Comparison of ENCODE assay signal across 21 cellular contexts in genomic region chr3:60760145-60760544, GRCh38.
"Had no signal": no experiment of that assay in that cellular context is flagged by ENCODE, and none has a peak within 500 bp of the region (broad histone marks: within the 10 kb centered on the region; RNA-seq: fewer than 3 reads in every experiment).

No MANE protein-coding gene starts in this region.

- H3K9me3 Mint-ChIP-seq: activated B cell treated with CpG ODN at 0.5 μM for 24 hours had no signal

- H3K9me3 ChIP-seq: adrenal gland, tibial nerve, vagina had no signal

- H3K27ac ChIP-seq: adrenal gland, dorsolateral prefrontal cortex, tibial nerve, vagina had no signal

- ATAC-seq: activated CD8-positive, alpha-beta T cell treated with anti-CD3 and anti-CD28 coated beads, Interleukin-2, amount 10 ng/mL, durations not matched to agents 7 days and 5 days; left ventricle myocardium superior; naive thymus-derived CD8-positive, alpha-beta T cell; stimulated activated effector memory CD8-positive, alpha-beta T cell treated with anti-CD3 and anti-CD28 coated beads, Interleukin-12 subunit alpha, Interleukin-12 subunit beta, amount 100 ng/mL, for 72 hours had no signal

- H3K4me1 ChIP-seq: adrenal gland, tibial nerve, vagina had no signal

- H3K27me3 ChIP-seq: adrenal gland, dorsolateral prefrontal cortex, tibial nerve, vagina had no signal

- H3K27me3 Mint-ChIP-seq: activated B cell treated with CpG ODN at 0.5 μM for 24 hours; activated CD4-positive, alpha-beta T cell treated with anti-CD3 and anti-CD28 coated beads, Interleukin-2, amount 10 ng/mL, durations not matched to agents 24 days and 14 days; activated naive CD4-positive, alpha-beta T cell treated with anti-CD3 and anti-CD28 coated beads, Interleukin-2, amount 50 U/mL, for 24 hours; memory B cell; naive thymus-derived CD8-positive, alpha-beta T cell had no signal

- H3K4me3 Mint-ChIP-seq: activated B cell treated with CpG ODN at 0.5 μM for 24 hours; activated CD4-positive, alpha-beta T cell treated with anti-CD3 and anti-CD28 coated beads, Interleukin-2, amount 10 ng/mL, durations not matched to agents 24 days and 14 days; activated CD8-positive, alpha-beta T cell treated with anti-CD3 and anti-CD28 coated beads, Interleukin-2, amount 10 ng/mL, durations not matched to agents 7 days and 5 days; activated naive CD4-positive, alpha-beta T cell treated with anti-CD3 and anti-CD28 coated beads, Interleukin-2, amount 50 U/mL, for 24 hours; endodermal cell; memory B cell; naive thymus-derived CD8-positive, alpha-beta T cell; stimulated activated effector memory CD8-positive, alpha-beta T cell treated with anti-CD3 and anti-CD28 coated beads, Interleukin-12 subunit alpha, Interleukin-12 subunit beta, amount 100 ng/mL, for 72 hours had no signal

- DNase-seq: activated B cell treated with CpG ODN at 0.5 μM for 24 hours; activated CD4-positive, alpha-beta T cell treated with anti-CD3 and anti-CD28 coated beads, Interleukin-2, amount 10 ng/mL, durations not matched to agents 24 days and 14 days; activated CD8-positive, alpha-beta memory T cell treated with anti-CD3 and anti-CD28 coated beads, Interleukin-2, amount 50 U/mL, for 4 hours; activated CD8-positive, alpha-beta T cell treated with anti-CD3 and anti-CD28 coated beads, Interleukin-2, amount 10 ng/mL, durations not matched to agents 7 days and 5 days; activated effector memory CD4-positive, alpha-beta T cell treated with anti-CD3 and anti-CD28 coated beads, Interleukin-2, amount 50 U/mL, for 16 hours; activated T-cell treated with anti-CD3 and anti-CD28 coated beads, Interleukin-2, amount 50 U/mL, for 48 hours; adrenal gland; dorsolateral prefrontal cortex; endodermal cell; head of caudate nucleus; kidney glomerular epithelial cell; left ventricle myocardium superior; naive thymus-derived CD8-positive, alpha-beta T cell; posterior cingulate gyrus; retina; substantia nigra had no signal

- H3K36me3 Mint-ChIP-seq: activated naive CD4-positive, alpha-beta T cell treated with anti-CD3 and anti-CD28 coated beads, Interleukin-2, amount 50 U/mL, for 24 hours; memory B cell; stimulated activated effector memory CD8-positive, alpha-beta T cell treated with anti-CD3 and anti-CD28 coated beads, Interleukin-12 subunit alpha, Interleukin-12 subunit beta, amount 100 ng/mL, for 72 hours had no signal

- H3K27ac Mint-ChIP-seq: activated B cell treated with CpG ODN at 0.5 μM for 24 hours; activated CD4-positive, alpha-beta T cell treated with anti-CD3 and anti-CD28 coated beads, Interleukin-2, amount 10 ng/mL, durations not matched to agents 24 days and 14 days; activated CD8-positive, alpha-beta T cell treated with anti-CD3 and anti-CD28 coated beads, Interleukin-2, amount 10 ng/mL, durations not matched to agents 7 days and 5 days; activated naive CD4-positive, alpha-beta T cell treated with anti-CD3 and anti-CD28 coated beads, Interleukin-2, amount 50 U/mL, for 24 hours; endodermal cell; memory B cell; stimulated activated effector memory CD8-positive, alpha-beta T cell treated with anti-CD3 and anti-CD28 coated beads, Interleukin-12 subunit alpha, Interleukin-12 subunit beta, amount 100 ng/mL, for 72 hours had no signal

- H3K4me1 Mint-ChIP-seq: activated naive CD4-positive, alpha-beta T cell treated with anti-CD3 and anti-CD28 coated beads, Interleukin-2, amount 50 U/mL, for 24 hours; stimulated activated effector memory CD8-positive, alpha-beta T cell treated with anti-CD3 and anti-CD28 coated beads, Interleukin-12 subunit alpha, Interleukin-12 subunit beta, amount 100 ng/mL, for 72 hours had no signal
